ENCODE assay signal across 1 cellular context in genomic region chr3:53243785-53244184, GRCh38.
TF ChIP-seq lines count a peak whose summit lies in the region.

No MANE protein-coding gene starts in this region.

TF ChIP-seq in IMR-90, 13 proteins besides CTCF, POLR2A, EP300 and RAD21:
- TF ChIP-seq NFE2L2 (IDR thresholded peaks at IDR 0.05; ENCODE audit: low read depth, low read length) (no peak), CEBPB (IDR thresholded peaks at IDR 0.05; ENCODE audit: low read depth, low read length) (no peak), SMC3 (IDR thresholded peaks at IDR 0.05; ENCODE audit: low read depth, low read length) (no peak), MXI1 (IDR thresholded peaks at IDR 0.05; ENCODE audit: borderline replicate concordance, low read depth, low read length) (no peak), FOS (IDR thresholded peaks at IDR 0.05; ENCODE audit: low read depth, low read length) (no peak), CHD1 (IDR thresholded peaks at IDR 0.05; ENCODE audit: low read depth, low read length) (no peak), MAFK (IDR thresholded peaks at IDR 0.05; ENCODE audit: low read depth, low read length) (no peak), RCOR1 (IDR thresholded peaks at IDR 0.05; ENCODE audit: insufficient replicate concordance, low read length) (no peak)
